8 cellular contexts compared by ENCODE assay signal in the genomic region with DNA sequence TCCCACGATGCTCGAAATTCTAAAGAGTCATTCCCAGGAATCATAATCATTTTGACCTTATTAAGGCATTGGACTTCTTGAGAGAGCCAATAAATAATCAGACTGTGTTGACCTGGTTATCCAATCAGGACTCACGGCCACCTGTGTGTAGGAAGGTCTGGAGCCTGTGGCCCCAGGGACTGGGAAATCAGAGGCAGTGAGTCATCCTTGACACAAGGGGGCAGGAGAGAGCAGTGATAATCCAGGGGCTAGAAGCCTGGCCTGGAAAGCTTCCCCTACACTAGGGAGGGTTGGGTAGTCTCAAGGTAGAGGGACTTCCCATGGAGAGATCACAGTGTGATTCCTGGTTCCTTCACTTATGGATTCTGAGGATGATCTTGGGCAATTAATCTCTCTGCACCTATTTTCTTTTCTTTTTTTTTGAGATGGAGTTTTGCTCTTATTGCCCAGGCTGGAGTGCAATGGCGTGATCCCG. TPM values are rescaled to one million over a fixed set of nuclear protein-coding genes. Genes with fewer than 3 reads are reported as not detected.
DNase-seq lines count a peak whose midpoint lies in the region; ATAC-seq and TF ChIP-seq lines count a peak whose summit lies in the region.

No MANE protein-coding gene starts in this region.

- intact Hi-C loops in PC-3 (cut with micrococcal nuclease) (loop anchor here (1.0 to 5.0 kb wide), 2 partner anchors 54 to 104 kb away; no protein-coding TSS in a partner anchor), lower leg skin (cut with DNase I; ENCODE audit: low total_unique reads) (loop anchor here (10.0 kb wide), 1 partner anchor 106 kb away; no protein-coding TSS in a partner anchor)

- WGBS in lower leg skin, 2 donors = 79 to 84% methylated on average over 5 of the region's 5 CpGs

- H3K36me3 Mint-ChIP-seq in activated T-cell treated with anti-CD3 and anti-CD28 coated beads, Interleukin-2, amount 50 U/mL, for 24 hours (ENCODE audit: low read depth) = peaks cover 36% of the 10 kb centered on the region

- peak; percentile 36 for ATAC-seq in GM18870 (IDR thresholded peaks at IDR 0.05; ENCODE audit: unreplicated experiment)
- ATAC-seq in PC-3 = peak; percentile 60

- H3K27ac Mint-ChIP-seq in activated T-cell treated with anti-CD3 and anti-CD28 coated beads, Interleukin-2, amount 50 U/mL, for 24 hours = peak overlapping the region; percentile 61

- H3K27ac ChIP-seq in PC-3 (ENCODE audit: low read length) (no peak overlapping the region), osteoblast (ENCODE audit: low read depth, low read length) (no peak overlapping the region)

- no peaks in the 10 kb centered on the region for H3K27me3 Mint-ChIP-seq in activated T-cell treated with anti-CD3 and anti-CD28 coated beads, Interleukin-2, amount 50 U/mL, for 24 hours

- POLR2A ChIA-PET in PC-3 (lab: Charles Lee; ENCODE audit: unreplicated experiment) = interaction anchor here (0.5 kb wide), 1 partner anchor 884 kb away, joined by 5 read pairs; no protein-coding TSS in a partner anchor

- H3K9me3 Mint-ChIP-seq in activated T-cell treated with anti-CD3 and anti-CD28 coated beads, Interleukin-2, amount 50 U/mL, for 24 hours = no peaks in the 10 kb centered on the region

- DNase-seq in AG08396 (ENCODE audit: low spot score) (peak; percentile 77), KG1 (lab: John Stamatoyannopoulos, UW) (peak; percentile 37), PC-3 (peak; percentile 82), fibroblast of pulmonary artery (ENCODE audit: low read depth) (peak; percentile 72), osteoblast (ENCODE audit: insufficient read length, low spot score, missing footprints) (peak; percentile 76), lower leg skin (ENCODE audit: low spot score in 2 of 2) (no peak)
- peak; percentile 65 for DNase-seq in activated T-cell treated with anti-CD3 and anti-CD28 coated beads, Interleukin-2, amount 50 U/mL, for 24 hours

- H3K4me2 ChIP-seq in PC-3 (ENCODE audit: low read length) = no peak overlapping the region
- no peak overlapping the region for H3K4me2 ChIP-seq in osteoblast (ENCODE audit: insufficient read depth, low read length)

- peaks cover 76% of the 10 kb centered on the region for H3K4me1 Mint-ChIP-seq in activated T-cell treated with anti-CD3 and anti-CD28 coated beads, Interleukin-2, amount 50 U/mL, for 24 hours (ENCODE audit: low read depth)

- H3K9ac ChIP-seq in PC-3 (ENCODE audit: low read length) = no peak overlapping the region

- H2AFZ ChIP-seq in PC-3 (ENCODE audit: low read length) = no peak overlapping the region
- H2AFZ ChIP-seq in osteoblast (ENCODE audit: low read length) = no peak overlapping the region

- H3K27me3 ChIP-seq in PC-3 (ENCODE audit: low read length) (no peaks in the 10 kb centered on the region), osteoblast (ENCODE audit: insufficient read depth, low read length) (no peaks in the 10 kb centered on the region)

- peak; percentile 68 for TF ChIP-seq CTCF in PC-3 (conservative IDR thresholded peaks at IDR 0.05; ENCODE audit: low read depth, low read length)
- peak; percentile 73 for TF ChIP-seq CTCF in fibroblast of pulmonary artery (IDR thresholded peaks at IDR 0.05; ENCODE audit: low read length, missing control alignments)
- TF ChIP-seq CTCF in osteoblast (IDR thresholded peaks at IDR 0.05; ENCODE audit: extremely low read depth, low read depth, low read length) = peak; percentile 88
- TF ChIP-seq CTCF in lower leg skin (IDR thresholded peaks at IDR 0.05) = peak in 1 of 3 donors; percentile 33

- TF ChIP-seq POLR2A in lower leg skin (IDR thresholded peaks at IDR 0.05) = no peak

- no peaks in the 10 kb centered on the region for H3F3A ChIP-seq in PC-3 (ENCODE audit: low read length, unreplicated experiment)

- H4K20me1 ChIP-seq in PC-3 (ENCODE audit: low read length) (no peaks in the 10 kb centered on the region), osteoblast (ENCODE audit: insufficient read depth, low read length) (no peaks in the 10 kb centered on the region)

- H3K36me3 ChIP-seq in PC-3 (ENCODE audit: low read depth, low read length) = no peaks in the 10 kb centered on the region
- peaks cover 5% of the 10 kb centered on the region for H3K36me3 ChIP-seq in osteoblast (ENCODE audit: insufficient read depth, low read length)

- no TSS peak for BruUV-seq in PC-3 (replicated peaks; lab: Mats Ljungman, UMichigan)

- no peaks in the 10 kb centered on the region for H3K9me3 ChIP-seq in PC-3 (ENCODE audit: low read length)
- no peaks in the 10 kb centered on the region for H3K9me3 ChIP-seq in osteoblast (ENCODE audit: low read depth, low read length)

- H3K4me3 ChIP-seq in PC-3 (ENCODE audit: low read length) (no peak overlapping the region), fibroblast of pulmonary artery (replicated peaks; ENCODE audit: low read depth, low read length) (no peak overlapping the region), osteoblast (ENCODE audit: insufficient read depth, low read length) (no peak overlapping the region), lower leg skin (ENCODE audit: low read depth, poor library complexity, severe bottlenecking) (no peak overlapping the region)

- CTCF ChIA-PET in PC-3 (lab: Charles Lee) = interaction anchor here (1.0 kb wide), 1 partner anchor 103 kb away, joined by 3 read pairs; no protein-coding TSS in a partner anchor

- H3K79me2 ChIP-seq in PC-3 (ENCODE audit: low read length) = no peaks in the 10 kb centered on the region
- H3K79me2 ChIP-seq in osteoblast (ENCODE audit: insufficient read depth, low read length) = peaks cover 19% of the 10 kb centered on the region

- H3K9me2 ChIP-seq in PC-3 (replicated peaks; ENCODE audit: low read length) = no peaks in the 10 kb centered on the region

- H3K4me3 Mint-ChIP-seq in activated T-cell treated with anti-CD3 and anti-CD28 coated beads, Interleukin-2, amount 50 U/mL, for 24 hours = no peak overlapping the region

- peaks cover 18% of the 10 kb centered on the region; the same call in 1 of the 2 replicates for H3K4me1 ChIP-seq in PC-3 (ENCODE audit: insufficient read depth, low read length)
- H3K4me1 ChIP-seq in osteoblast (ENCODE audit: insufficient read depth, low read length) = peaks cover 13% of the 10 kb centered on the region

RNA-seq across cellular contexts. Expression of a gene that starts 4.7 kb away (rescaled TPM):
- 3.4 and 4.4 TPM in 2 replicates for total RNA-seq in PC-3 (2014; rRNA removed)
- total RNA-seq in osteoblast = 29.3 and 33.0 TPM in 2 replicates
- 10 to 100 TPM; 13.2 to 18.6 (median 16.3) TPM for total RNA-seq in lower leg skin

RNA-seq across cellular contexts. Expression of a gene that starts 15.8 kb away (rescaled TPM):
- 21.0 and 24.8 TPM in 2 replicates for total RNA-seq in PC-3 (2014; rRNA removed)
- total RNA-seq in osteoblast = 27.1 and 32.2 TPM in 2 replicates
- total RNA-seq in lower leg skin = 10 to 100 TPM; 25.0 to 32.8 (median 28.9) TPM

RNA-seq across cellular contexts. Expression of a gene that starts 50.1 kb away (rescaled TPM):
- 100 and 126 TPM in 2 replicates for total RNA-seq in PC-3 (2014; rRNA removed)
- total RNA-seq in osteoblast = 16.2 and 17.4 TPM in 2 replicates
- total RNA-seq in lower leg skin = 10 to 100 TPM; 36.7 to 53.4 (median 48.3) TPM

Comparison
In these comparisons a context has a peak if more than half of its experiments do, and no peak if none do; other contexts are left out.
1. DNase-seq: peak in AG08396 (single experiment), KG1 (single experiment), PC-3 (single experiment), activated T-cell treated with anti-CD3 and anti-CD28 coated beads, Interleukin-2, amount 50 U/mL, for 24 hours (single experiment), fibroblast of pulmonary artery (single experiment) and osteoblast (single experiment); none in lower leg skin (0 of 2).